In genomic region chr4:107037188-107037587, GRCh38 we compare ENCODE assay signal across 9 cellular contexts. TPM values are rescaled to one million over a fixed set of nuclear protein-coding genes. Genes with fewer than 3 reads are reported as not detected.
DNase-seq lines count a peak whose midpoint lies in the region; ATAC-seq, FAIRE-seq and TF ChIP-seq lines count a peak whose summit lies in the region.
"Had no signal": no experiment of that assay in that cellular context is flagged by ENCODE, and none has a peak within 500 bp of the region (broad histone marks: within the 10 kb centered on the region; RNA-seq: fewer than 3 reads in every experiment).

No MANE protein-coding gene starts in this region.

- peak overlapping the region in 6 of 7 donors; percentile 55 to 97 (median 88) for H3K4me3 Mint-ChIP-seq in CD8-positive, alpha-beta memory T cell

- intact Hi-C loops in kidney (cut with DNase I): no loop called here

- no peaks in the 10 kb centered on the region for H3K4me1 ChIP-seq in CD8-positive, alpha-beta memory T cell (ENCODE audit: insufficient read depth, low read length)
- peaks cover 0 to 10% of the 10 kb centered on the region in 2 donors for H3K4me1 ChIP-seq in kidney (ENCODE audit: control insufficient read depth in 1 of 2, insufficient read depth in 1 of 2, low read depth in 1 of 2, low read length in 2 of 2)

- no peak for FAIRE-seq in kidney (lab: Jason Lieb, UNC)

- H3K9me3 Mint-ChIP-seq in CD8-positive, alpha-beta memory T cell: peaks cover 0 to 16% (median 0%) of the 10 kb centered on the region in 5 donors

- H3K4me3 ChIP-seq in CD8-positive, alpha-beta memory T cell (ENCODE audit: low read length): no peak overlapping the region
- H3K4me3 ChIP-seq in kidney (ENCODE audit: low read length in 2 of 2): no peak overlapping the region
- H3K4me3 ChIP-seq: lung had no signal

- no peak for TF ChIP-seq POLR2A in GM18505 (IDR thresholded peaks at IDR 0.05; ENCODE audit: borderline replicate concordance, extremely low read depth, insufficient read depth, insufficient read length)

- H3K36me3 ChIP-seq in CD8-positive, alpha-beta memory T cell (ENCODE audit: insufficient read depth, low read length): no peaks in the 10 kb centered on the region
- H3K36me3 ChIP-seq in kidney (ENCODE audit: control insufficient read depth in 1 of 2, insufficient read depth in 2 of 2, low read length in 2 of 2): no peaks in the 10 kb centered on the region

- no peak for TF ChIP-seq CTCF in kidney (IDR thresholded peaks at IDR 0.05; ENCODE audit: borderline replicate concordance, extremely low read depth, insufficient read depth)

- peak overlapping the region in 1 of 8 donors; percentile 50 for H3K27ac Mint-ChIP-seq in CD8-positive, alpha-beta memory T cell

- POLR2A ChIA-PET in CD8-positive, alpha-beta memory T cell (lab: Charles Lee): no interaction called here

- H3K36me3 Mint-ChIP-seq in CD8-positive, alpha-beta memory T cell: no peaks in the 10 kb centered on the region

- no peak overlapping the region for H3K9ac ChIP-seq in kidney (ENCODE audit: low read length in 2 of 2)

- CTCF ChIA-PET in CD8-positive, alpha-beta memory T cell (lab: Charles Lee): no interaction called here

- no peak overlapping the region for H3K27ac ChIP-seq in CD8-positive, alpha-beta memory T cell (ENCODE audit: low read depth, low read length)
- no peak overlapping the region for H3K27ac ChIP-seq in kidney (ENCODE audit: low read depth in 2 of 2, low read length in 2 of 2)

- DNase-seq in CD8-positive, alpha-beta memory T cell: no peak
- peak; percentile 52 for DNase-seq in astrocyte of the hippocampus (ENCODE audit: low read depth, low spot score)
- peak; percentile 45 for DNase-seq in kidney
- DNase-seq in superior temporal gyrus (ENCODE audit: extremely low spot score): peak; percentile 68
- no peak for DNase-seq in NCI-H2029 (lab: John Stamatoyannopoulos, UW)

- H3K27me3 Mint-ChIP-seq in CD8-positive, alpha-beta memory T cell: peaks cover 15 to 47% of the 10 kb centered on the region in 2 donors

- H3K27me3 ChIP-seq in CD8-positive, alpha-beta memory T cell (ENCODE audit: insufficient read depth, low read length, poor library complexity, severe bottlenecking): peaks cover 6% of the 10 kb centered on the region

- peak; percentile 46 for ATAC-seq in HG03432 (IDR thresholded peaks at IDR 0.05; ENCODE audit: unreplicated experiment)
- no peak for ATAC-seq in GM18505 (IDR thresholded peaks at IDR 0.05; ENCODE audit: unreplicated experiment)
- no peak for ATAC-seq in esophagus mucosa

- H3K4me1 Mint-ChIP-seq in CD8-positive, alpha-beta memory T cell: peaks cover 18 to 32% (median 25%) of the 10 kb centered on the region in 3 donors

- H3K9me3 ChIP-seq in CD8-positive, alpha-beta memory T cell (ENCODE audit: low read length): no peaks in the 10 kb centered on the region
- no peaks in the 10 kb centered on the region for H3K9me3 ChIP-seq in kidney (ENCODE audit: control insufficient read depth in 1 of 2, low read length in 2 of 2)

RNA-seq across cellular contexts. Expression of gene DKK2, which starts 1.1 kb away (rescaled TPM):
- total RNA-seq in CD8-positive, alpha-beta memory T cell: under 1 TPM in 1 of 2 experiments, not detected in 1; 0.07 TPM
- 0.36 TPM for polyA plus RNA-seq in CD8-positive, alpha-beta memory T cell
- 0.22 TPM for total RNA-seq in kidney
- 0.19 TPM for polyA plus RNA-seq in kidney (ENCODE audit: insufficient read depth, low read depth, low replicate concordance)
- total RNA-seq in esophagus mucosa: not detected

Comparison
In these comparisons a context has a peak if more than half of its experiments do, and no peak if none do; other contexts are left out.
1. DNase-seq: peak in astrocyte of the hippocampus (single experiment), kidney (single experiment) and superior temporal gyrus (single experiment); none in CD8-positive, alpha-beta memory T cell (0 of 5) and NCI-H2029 (single experiment).